ENCODE assay signal across 2 cellular contexts in genomic region chr16:77212736-77213541, GRCh38.
TF ChIP-seq lines count a peak whose summit lies in the region.

No MANE protein-coding gene starts in this region.

TF ChIP-seq in HCT116, 20 proteins besides CTCF, POLR2A, EP300 and RAD21:
- TF ChIP-seq ZFX (IDR thresholded peaks at IDR 0.05) (peak; percentile 63), ATF3 (IDR thresholded peaks at IDR 0.05) (no peak), MAX (IDR thresholded peaks at IDR 0.05) (no peak; the same call in 1 of the 2 replicates), TCF7L2 (IDR thresholded peaks at IDR 0.05; ENCODE audit: borderline replicate concordance, extremely low read depth, insufficient read depth, insufficient read length) (no peak), EZH2phosphoT487 (IDR thresholded peaks at IDR 0.05; ENCODE audit: borderline replicate concordance) (no peak), SP1 (IDR thresholded peaks at IDR 0.05; ENCODE audit: low read depth) (no peak), SRF (IDR thresholded peaks at IDR 0.05; ENCODE audit: low read depth) (no peak), FOSL1 (IDR thresholded peaks at IDR 0.05; ENCODE audit: low read depth) (no peak), YY1 (IDR thresholded peaks at IDR 0.05; ENCODE audit: extremely low read depth, insufficient replicate concordance, low read depth, low read length) (no peak), EGR1 (IDR thresholded peaks at IDR 0.05; ENCODE audit: low read depth) (0 out of 2 replicates have a peak, but pooled peaks have one; percentile 8), ZNF274 (IDR thresholded peaks at IDR 0.05; ENCODE audit: low read depth, low read length) (no peak), REST (IDR thresholded peaks at IDR 0.05; ENCODE audit: low read depth) (no peak), EZH2 (IDR thresholded peaks at IDR 0.05) (no peak), CBX3 (IDR thresholded peaks at IDR 0.05; ENCODE audit: low read depth) (no peak), ZBTB33 (IDR thresholded peaks at IDR 0.05; ENCODE audit: extremely low read depth, insufficient replicate concordance, low read length) (no peak), POLR2AphosphoS5 (IDR thresholded peaks at IDR 0.05; ENCODE audit: low read depth, low read length) (peak; percentile 77), JUND (IDR thresholded peaks at IDR 0.05) (no peak), SIN3A (IDR thresholded peaks at IDR 0.05; ENCODE audit: low read depth) (0 out of 2 replicates have a peak, but pooled peaks have one; percentile 23), ELF1 (IDR thresholded peaks at IDR 0.05; ENCODE audit: borderline replicate concordance, low read depth) (no peak), CEBPB (IDR thresholded peaks at IDR 0.05; ENCODE audit: low read depth) (no peak)

TF ChIP-seq in HepG2, 621 proteins besides CTCF, POLR2A, EP300 and RAD21 (continues in another document):
- TF ChIP-seq AGO1 (IDR thresholded peaks at IDR 0.05; ENCODE audit: low read depth, low read length, poor library complexity, severe bottlenecking) (no peak), CBX2 (IDR thresholded peaks at IDR 0.05; ENCODE audit: low read depth, low read length) (no peak), CBX2 (CRISPR knock-in tag; IDR thresholded peaks at IDR 0.05; ENCODE audit: low read depth) (no peak), ZBTB14 (CRISPR knock-in tag; IDR thresholded peaks at IDR 0.05) (no peak), PHF20 (CRISPR knock-in tag; IDR thresholded peaks at IDR 0.05) (0 out of 2 replicates have a peak, but pooled peaks have one; percentile 15), ZNF770 (CRISPR knock-in tag; IDR thresholded peaks at IDR 0.05) (no peak), ZNF160 (CRISPR knock-in tag; IDR thresholded peaks at IDR 0.05) (no peak), DBP (CRISPR knock-in tag; IDR thresholded peaks at IDR 0.05; ENCODE audit: not compliant biosample characterization) (no peak), TSC22D2 (CRISPR knock-in tag; IDR thresholded peaks at IDR 0.05; ENCODE audit: borderline replicate concordance) (no peak), RARG (CRISPR knock-in tag; IDR thresholded peaks at IDR 0.05; ENCODE audit: low read depth) (no peak), RBAK (CRISPR knock-in tag; IDR thresholded peaks at IDR 0.05) (no peak), ZNF275 (CRISPR knock-in tag; IDR thresholded peaks at IDR 0.05; ENCODE audit: borderline replicate concordance) (no peak), E2F5 (CRISPR knock-in tag; conservative IDR thresholded peaks at IDR 0.05) (no peak), PBX3 (CRISPR knock-in tag; IDR thresholded peaks at IDR 0.05; ENCODE audit: borderline replicate concordance) (no peak), ATAD3A (CRISPR knock-in tag; IDR thresholded peaks at IDR 0.05) (no peak), ETV6 (CRISPR knock-in tag; conservative IDR thresholded peaks at IDR 0.05) (no peak), YEATS4 (CRISPR knock-in tag; IDR thresholded peaks at IDR 0.05; ENCODE audit: borderline replicate concordance) (no peak), CHD4 (IDR thresholded peaks at IDR 0.05; ENCODE audit: borderline replicate concordance, low read length) (no peak), SP4 (CRISPR knock-in tag; IDR thresholded peaks at IDR 0.05) (peak; percentile 45; the same call in 1 of the 2 replicates), GATA4 (IDR thresholded peaks at IDR 0.05; ENCODE audit: borderline replicate concordance, low read depth) (no peak), ZNF704 (CRISPR knock-in tag; IDR thresholded peaks at IDR 0.05; ENCODE audit: borderline replicate concordance) (0 out of 2 replicates have a peak, but pooled peaks have one; percentile 18), MIER3 (CRISPR knock-in tag; IDR thresholded peaks at IDR 0.05; ENCODE audit: borderline replicate concordance) (no peak), ZNF710 (CRISPR knock-in tag; IDR thresholded peaks at IDR 0.05; ENCODE audit: borderline replicate concordance) (0 out of 2 replicates have a peak, but pooled peaks have one; percentile 6), ZNF10 (CRISPR knock-in tag; IDR thresholded peaks at IDR 0.05; ENCODE audit: borderline replicate concordance, low read depth) (no peak), PAF1 (CRISPR knock-in tag; IDR thresholded peaks at IDR 0.05) (no peak), ZBTB21 (CRISPR knock-in tag; IDR thresholded peaks at IDR 0.05) (no peak), ZNF562 (CRISPR knock-in tag; IDR thresholded peaks at IDR 0.05; ENCODE audit: borderline replicate concordance) (no peak), MTERF4 (CRISPR knock-in tag; IDR thresholded peaks at IDR 0.05) (no peak), HMGXB3 (CRISPR knock-in tag; IDR thresholded peaks at IDR 0.05; ENCODE audit: borderline replicate concordance) (no peak), KLF13 (CRISPR knock-in tag; IDR thresholded peaks at IDR 0.05) (no peak), SALL2 (CRISPR knock-in tag; IDR thresholded peaks at IDR 0.05) (no peak), ZNF430 (CRISPR knock-in tag; IDR thresholded peaks at IDR 0.05) (no peak), KDM1A (CRISPR knock-in tag; IDR thresholded peaks at IDR 0.05) (no peak), ARID3A (IDR thresholded peaks at IDR 0.05; ENCODE audit: low read depth, low read length) (no peak), ZFP1 (CRISPR knock-in tag; IDR thresholded peaks at IDR 0.05) (no peak)
